Comparison of ENCODE assay signal across 8 cellular contexts in the genomic region with DNA sequence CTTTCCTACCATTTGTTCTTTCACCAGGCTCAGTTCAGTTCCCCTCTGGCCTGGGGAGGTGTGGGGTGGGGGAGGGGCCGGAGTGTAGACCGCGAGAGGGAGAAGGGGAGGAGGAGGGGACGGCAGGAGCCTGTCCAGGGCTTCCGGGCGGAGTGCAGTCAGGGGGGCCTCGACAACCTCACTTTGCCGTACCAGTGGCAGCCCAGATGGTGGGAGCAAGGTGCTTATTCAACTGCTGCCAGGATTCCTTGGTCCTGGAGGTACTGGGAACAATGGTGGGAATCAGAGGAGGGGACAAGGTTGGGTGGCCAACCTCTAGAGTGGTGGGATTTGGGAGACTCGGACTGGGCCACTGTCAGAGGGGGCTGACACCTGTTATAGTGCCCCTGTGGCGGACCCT. TPM values are rescaled to one million over a fixed set of nuclear protein-coding genes. Genes with fewer than 3 reads are reported as not detected.
A peak's percentile ranks its signal among the peaks of the same experiment; 100 is the strongest.
DNase-seq lines count a peak whose midpoint lies in the region; ATAC-seq and TF ChIP-seq lines count a peak whose summit lies in the region.

No MANE protein-coding gene starts in this region.

- intact Hi-C loops in tibial artery (cut with DNase I; ENCODE audit: low total_unique reads): loop anchor here (5.0 kb wide), 1 partner anchor 83 kb away; the partner anchor contains the start of genes PCSK7 and RNF214

- no peak for ATAC-seq in HG03442 (IDR thresholded peaks at IDR 0.05; ENCODE audit: unreplicated experiment)

- H3K9me3 ChIP-seq in liver (ENCODE audit: control insufficient read depth in 4 of 4, low read length in 3 of 4) (no peaks in the 10 kb centered on the region), tibial artery (no peaks in the 10 kb centered on the region)

- H3K27ac ChIP-seq in liver (ENCODE audit: low read depth in 1 of 2, low read length in 2 of 2) (no peak overlapping the region), tibial artery (peak overlapping the region in 1 of 2 donors; percentile 62)

- TF ChIP-seq CTCF in astrocyte of the cerebellum (IDR thresholded peaks at IDR 0.05; ENCODE audit: low read depth, low read length, missing control alignments): no peak
- TF ChIP-seq CTCF in liver (IDR thresholded peaks at IDR 0.05; ENCODE audit: low read depth, low read length, missing input control): no peak
- no peak for TF ChIP-seq CTCF in tibial artery (IDR thresholded peaks at IDR 0.05)
- no peak for TF ChIP-seq CTCF in GM20000 (IDR thresholded peaks at IDR 0.05; ENCODE audit: extremely low read depth, missing control alignments)

- DNase-seq in activated T-cell treated with anti-CD3 and anti-CD28 coated beads, Interleukin-2, amount 50 U/mL, for 24 hours: no peak
- no peak for DNase-seq in activated T-cell treated with anti-CD3 and anti-CD28 coated beads for 4 hours
- DNase-seq in astrocyte of the cerebellum (ENCODE audit: low read depth): no peak
- DNase-seq in tibial artery: no peak
- no peak for DNase-seq in GM20000 (ENCODE audit: low spot score)
- no peak for DNase-seq in NCI-H1694 treated with DMSO at 0.1 percent for 48 hours (lab: John Stamatoyannopoulos, UW)

- peak overlapping the region; percentile 59 for H3K4me3 Mint-ChIP-seq in activated T-cell treated with anti-CD3 and anti-CD28 coated beads, Interleukin-2, amount 50 U/mL, for 24 hours

- H3K4me1 Mint-ChIP-seq in activated T-cell treated with anti-CD3 and anti-CD28 coated beads, Interleukin-2, amount 50 U/mL, for 24 hours (ENCODE audit: low read depth): peaks cover 8% of the 10 kb centered on the region

- no peak overlapping the region for H3K27ac Mint-ChIP-seq in activated T-cell treated with anti-CD3 and anti-CD28 coated beads, Interleukin-2, amount 50 U/mL, for 24 hours

- H3K4me3 ChIP-seq in astrocyte of the cerebellum (ENCODE audit: low read depth, low read length) (peak overlapping the region; percentile 86), liver (ENCODE audit: low read depth in 1 of 3, low read length in 3 of 3) (peak overlapping the region; percentile 72 to 97 (median 96)), tibial artery (peak overlapping the region; percentile 95 to 96)

- H3K9ac ChIP-seq in liver (ENCODE audit: low read depth in 1 of 2, low read length in 2 of 2): peak overlapping the region in 1 of 2 donors; percentile 88

- in situ Hi-C loops in astrocyte of the cerebellum (cut with HindIII; ENCODE audit: low sequenced_read_pairs): loop anchor here (5.0 kb wide), 1 partner anchor 73 kb away; no protein-coding TSS in a partner anchor

- H3K27me3 ChIP-seq in liver (ENCODE audit: control insufficient read depth in 4 of 4, insufficient read depth in 4 of 4, low read length in 3 of 4) (no peaks in the 10 kb centered on the region), tibial artery (no peaks in the 10 kb centered on the region)

- no peaks in the 10 kb centered on the region for H3K36me3 Mint-ChIP-seq in activated T-cell treated with anti-CD3 and anti-CD28 coated beads, Interleukin-2, amount 50 U/mL, for 24 hours (ENCODE audit: low read depth)

- peaks cover 35% of the 10 kb centered on the region for H3K27me3 Mint-ChIP-seq in activated T-cell treated with anti-CD3 and anti-CD28 coated beads, Interleukin-2, amount 50 U/mL, for 24 hours

- WGBS in liver: 21% methylated on average over 10 of the region's 10 CpGs

- H3K4me1 ChIP-seq in liver (ENCODE audit: control insufficient read depth in 4 of 4, insufficient read depth in 4 of 4, low read length in 3 of 4) (peaks cover 8 to 29% (median 19%) of the 10 kb centered on the region in 4 donors), tibial artery (peaks cover 0 to 36% (median 21%) of the 10 kb centered on the region in 4 donors)

- no peaks in the 10 kb centered on the region for H3K9me3 Mint-ChIP-seq in activated T-cell treated with anti-CD3 and anti-CD28 coated beads, Interleukin-2, amount 50 U/mL, for 24 hours

- no peaks in the 10 kb centered on the region for H3K36me3 ChIP-seq in liver (ENCODE audit: control insufficient read depth in 4 of 4, insufficient read depth in 3 of 4, low read depth in 1 of 4, low read length in 3 of 4)
- H3K36me3 ChIP-seq in tibial artery: no peaks in the 10 kb centered on the region

- TF ChIP-seq RAD21 in liver (IDR thresholded peaks at IDR 0.05): no peak

TF ChIP-seq in liver, 16 proteins besides CTCF, POLR2A, EP300 and RAD21:
- TF ChIP-seq, protein P1, sequence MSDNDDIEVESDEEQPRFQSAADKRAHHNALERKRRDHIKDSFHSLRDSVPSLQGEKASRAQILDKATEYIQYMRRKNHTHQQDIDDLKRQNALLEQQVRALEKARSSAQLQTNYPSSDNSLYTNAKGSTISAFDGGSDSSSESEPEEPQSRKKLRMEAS (IDR thresholded peaks at IDR 0.05): no peak
- TF ChIP-seq YY1 (IDR thresholded peaks at IDR 0.05): no peak
- no peak for TF ChIP-seq SP1 (IDR thresholded peaks at IDR 0.05)
- TF ChIP-seq, protein P2, sequence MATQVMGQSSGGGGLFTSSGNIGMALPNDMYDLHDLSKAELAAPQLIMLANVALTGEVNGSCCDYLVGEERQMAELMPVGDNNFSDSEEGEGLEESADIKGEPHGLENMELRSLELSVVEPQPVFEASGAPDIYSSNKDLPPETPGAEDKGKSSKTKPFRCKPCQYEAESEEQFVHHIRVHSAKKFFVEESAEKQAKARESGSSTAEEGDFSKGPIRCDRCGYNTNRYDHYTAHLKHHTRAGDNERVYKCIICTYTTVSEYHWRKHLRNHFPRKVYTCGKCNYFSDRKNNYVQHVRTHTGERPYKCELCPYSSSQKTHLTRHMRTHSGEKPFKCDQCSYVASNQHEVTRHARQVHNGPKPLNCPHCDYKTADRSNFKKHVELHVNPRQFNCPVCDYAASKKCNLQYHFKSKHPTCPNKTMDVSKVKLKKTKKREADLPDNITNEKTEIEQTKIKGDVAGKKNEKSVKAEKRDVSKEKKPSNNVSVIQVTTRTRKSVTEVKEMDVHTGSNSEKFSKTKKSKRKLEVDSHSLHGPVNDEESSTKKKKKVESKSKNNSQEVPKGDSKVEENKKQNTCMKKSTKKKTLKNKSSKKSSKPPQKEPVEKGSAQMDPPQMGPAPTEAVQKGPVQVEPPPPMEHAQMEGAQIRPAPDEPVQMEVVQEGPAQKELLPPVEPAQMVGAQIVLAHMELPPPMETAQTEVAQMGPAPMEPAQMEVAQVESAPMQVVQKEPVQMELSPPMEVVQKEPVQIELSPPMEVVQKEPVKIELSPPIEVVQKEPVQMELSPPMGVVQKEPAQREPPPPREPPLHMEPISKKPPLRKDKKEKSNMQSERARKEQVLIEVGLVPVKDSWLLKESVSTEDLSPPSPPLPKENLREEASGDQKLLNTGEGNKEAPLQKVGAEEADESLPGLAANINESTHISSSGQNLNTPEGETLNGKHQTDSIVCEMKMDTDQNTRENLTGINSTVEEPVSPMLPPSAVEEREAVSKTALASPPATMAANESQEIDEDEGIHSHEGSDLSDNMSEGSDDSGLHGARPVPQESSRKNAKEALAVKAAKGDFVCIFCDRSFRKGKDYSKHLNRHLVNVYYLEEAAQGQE (IDR thresholded peaks at IDR 0.05): no peak
- TF ChIP-seq TAF1 (conservative IDR thresholded peaks at IDR 0.05): no peak
- TF ChIP-seq JUND (IDR thresholded peaks at IDR 0.05): no peak
- no peak for TF ChIP-seq HNF4A (conservative IDR thresholded peaks at IDR 0.05)
- no peak for TF ChIP-seq GABPA (IDR thresholded peaks at IDR 0.05 in 1 of 2, conservative IDR thresholded peaks at IDR 0.05 in 1 of 2)
- TF ChIP-seq FOXA1 (IDR thresholded peaks at IDR 0.05): no peak
- TF ChIP-seq HNF4G (IDR thresholded peaks at IDR 0.05): no peak
- TF ChIP-seq NR2F2 (IDR thresholded peaks at IDR 0.05): no peak
- no peak for TF ChIP-seq FOXA2 (IDR thresholded peaks at IDR 0.05)
- TF ChIP-seq EGR1 (IDR thresholded peaks at IDR 0.05; ENCODE audit: low read depth in 2 of 2): no peak
- TF ChIP-seq, protein P3, sequence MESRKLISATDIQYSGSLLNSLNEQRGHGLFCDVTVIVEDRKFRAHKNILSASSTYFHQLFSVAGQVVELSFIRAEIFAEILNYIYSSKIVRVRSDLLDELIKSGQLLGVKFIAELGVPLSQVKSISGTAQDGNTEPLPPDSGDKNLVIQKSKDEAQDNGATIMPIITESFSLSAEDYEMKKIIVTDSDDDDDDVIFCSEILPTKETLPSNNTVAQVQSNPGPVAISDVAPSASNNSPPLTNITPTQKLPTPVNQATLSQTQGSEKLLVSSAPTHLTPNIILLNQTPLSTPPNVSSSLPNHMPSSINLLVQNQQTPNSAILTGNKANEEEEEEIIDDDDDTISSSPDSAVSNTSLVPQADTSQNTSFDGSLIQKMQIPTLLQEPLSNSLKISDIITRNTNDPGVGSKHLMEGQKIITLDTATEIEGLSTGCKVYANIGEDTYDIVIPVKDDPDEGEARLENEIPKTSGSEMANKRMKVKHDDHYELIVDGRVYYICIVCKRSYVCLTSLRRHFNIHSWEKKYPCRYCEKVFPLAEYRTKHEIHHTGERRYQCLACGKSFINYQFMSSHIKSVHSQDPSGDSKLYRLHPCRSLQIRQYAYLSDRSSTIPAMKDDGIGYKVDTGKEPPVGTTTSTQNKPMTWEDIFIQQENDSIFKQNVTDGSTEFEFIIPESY (IDR thresholded peaks at IDR 0.05): no peak
- no peak for TF ChIP-seq ATF3 (IDR thresholded peaks at IDR 0.05)
- no peak for TF ChIP-seq RXRA (IDR thresholded peaks at IDR 0.05)

RNA-seq across cellular contexts. Expression of gene BACE1, which starts 1.2 kb away (rescaled TPM):
- total RNA-seq in liver: 10 to 100 TPM; 14.0 to 21.8 TPM
- 10 to 100 TPM in 1 of 2 donors, 1 to 10 TPM in 1; 7.3 to 14.3 TPM for polyA plus RNA-seq in liver

RNA-seq across cellular contexts. Expression of gene CEP164, which starts 12.8 kb away (rescaled TPM):
- total RNA-seq in liver: 10 to 100 TPM in 1 of 2 donors, 1 to 10 TPM in 1; 4.9 to 12.3 TPM
- polyA plus RNA-seq in liver: 1 to 10 TPM; 4.1 to 6.8 TPM

RNA-seq across cellular contexts. Expression of gene BACE1-AS, which starts 23.7 kb away (rescaled TPM):
- total RNA-seq in liver: 1 to 10 TPM; 1.6 to 1.7 TPM
- 1 to 10 TPM in 1 of 2 donors, under 1 TPM in 1; 0.85 to 2.9 TPM for polyA plus RNA-seq in liver
